1 cellular context compared by ENCODE assay signal in the genomic region with DNA sequence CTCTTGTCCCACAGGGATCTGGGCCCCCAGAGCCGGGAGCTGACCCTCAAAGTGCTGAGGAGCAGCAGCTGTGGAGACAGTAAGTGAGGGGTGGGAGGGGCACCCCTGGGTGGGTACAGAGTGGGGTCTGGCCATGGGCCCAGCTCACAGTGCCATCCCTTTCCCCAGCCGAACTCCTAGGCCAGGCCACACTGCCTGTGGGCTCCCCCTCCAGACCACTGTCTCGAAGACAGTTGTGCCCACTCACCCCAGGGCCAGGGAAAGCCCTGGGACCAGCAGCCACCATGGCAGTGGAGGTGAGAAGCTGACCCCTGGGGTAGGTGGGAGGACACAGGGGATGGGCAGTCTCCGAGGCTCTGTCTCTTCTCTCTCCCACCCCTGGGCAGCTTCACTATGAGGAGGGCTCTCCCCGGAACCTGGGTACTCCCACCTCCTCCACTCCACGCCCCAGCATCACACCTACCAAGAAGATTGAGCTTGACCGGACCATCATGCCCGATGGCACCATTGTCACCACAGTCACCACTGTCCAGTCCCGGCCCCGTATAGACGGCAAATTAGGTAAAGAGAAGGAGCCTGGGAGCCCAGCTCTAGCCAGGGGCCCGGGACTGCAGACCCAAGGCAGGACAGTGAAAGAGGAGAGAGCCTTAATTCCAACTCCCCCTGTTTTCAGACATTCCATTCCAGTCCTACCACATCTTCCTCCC.
A peak's percentile ranks its signal among the peaks of the same experiment; 100 is the strongest.
TF ChIP-seq lines count a peak whose summit lies in the region.

No MANE protein-coding gene starts in this region.

TF ChIP-seq in K562, 482 proteins besides CTCF, POLR2A, EP300 and RAD21:
- TF ChIP-seq RBFOX2 (IDR thresholded peaks at IDR 0.05; ENCODE audit: low read depth, low read length) = peak; percentile 55; the same call in 1 of the 2 replicates
- no peak for TF ChIP-seq ZNF444 (CRISPR knock-in tag; IDR thresholded peaks at IDR 0.05)
- TF ChIP-seq MTF1 (CRISPR knock-in tag; IDR thresholded peaks at IDR 0.05; ENCODE audit: borderline replicate concordance) = no peak
- TF ChIP-seq, protein P1, sequence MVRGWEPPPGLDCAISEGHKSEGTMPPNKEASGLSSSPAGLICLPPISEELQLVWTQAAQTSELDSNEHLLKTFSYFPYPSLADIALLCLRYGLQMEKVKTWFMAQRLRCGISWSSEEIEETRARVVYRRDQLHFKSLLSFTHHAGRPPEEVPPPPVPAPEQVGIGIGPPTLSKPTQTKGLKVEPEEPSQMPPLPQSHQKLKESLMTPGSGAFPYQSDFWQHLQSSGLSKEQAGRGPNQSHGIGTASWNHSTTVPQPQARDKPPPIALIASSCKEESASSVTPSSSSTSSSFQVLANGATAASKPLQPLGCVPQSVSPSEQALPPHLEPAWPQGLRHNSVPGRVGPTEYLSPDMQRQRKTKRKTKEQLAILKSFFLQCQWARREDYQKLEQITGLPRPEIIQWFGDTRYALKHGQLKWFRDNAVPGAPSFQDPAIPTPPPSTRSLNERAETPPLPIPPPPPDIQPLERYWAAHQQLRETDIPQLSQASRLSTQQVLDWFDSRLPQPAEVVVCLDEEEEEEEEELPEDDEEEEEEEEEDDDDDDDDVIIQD (CRISPR knock-in tag; IDR thresholded peaks at IDR 0.05) = no peak
- TF ChIP-seq ZBTB17 (CRISPR knock-in tag; IDR thresholded peaks at IDR 0.05) = no peak
- 0 out of 2 replicates have a peak, but pooled peaks have one; percentile 27 for TF ChIP-seq POLR2G (IDR thresholded peaks at IDR 0.05; ENCODE audit: low read depth, low read length)
- TF ChIP-seq HNRNPUL1 (IDR thresholded peaks at IDR 0.05; ENCODE audit: low read length) = no peak
